In genomic region chr9:137422668-137423000, GRCh38 we compare ENCODE assay signal across 8 cellular contexts. TPM values are rescaled to one million over a fixed set of nuclear protein-coding genes. Genes with fewer than 3 reads are reported as not detected.
DNase-seq lines count a peak whose midpoint lies in the region; ATAC-seq and TF ChIP-seq lines count a peak whose summit lies in the region.

No MANE protein-coding gene starts in this region.

- POLR2A ChIA-PET in Panc1 (lab: Charles Lee) = no interaction called here

- peak overlapping the region; percentile 86 for H3K27ac ChIP-seq in Panc1 (ENCODE audit: low read length)
- peak overlapping the region; percentile 85 for H3K27ac ChIP-seq in colonic mucosa
- H3K27ac ChIP-seq in lower lobe of right lung = peak overlapping the region; percentile 76

- intact Hi-C loops in Panc1 (cut with micrococcal nuclease; ENCODE audit: unreplicated experiment) = loop anchor here (10.0 kb wide), 1 partner anchor 128 kb away; no protein-coding TSS in a partner anchor
- intact Hi-C loops in colonic mucosa (cut with DNase I) = no loop called here
- intact Hi-C loops in lower lobe of right lung (cut with DNase I) = no loop called here

- DNase-seq in activated T-cell treated with anti-CD3 and anti-CD28 coated beads for 48 hours (ENCODE audit: low read depth) (peak; percentile 33), activated T-cell treated with anti-CD3 and anti-CD28 coated beads for 4 hours (no peak), Panc1 (ENCODE audit: low read depth, low spot score) (no peak), colonic mucosa (peak; percentile 59), lower lobe of right lung (peak; percentile 63), type B pancreatic cell (ENCODE audit: extremely low spot score, unreplicated experiment) (no peak)

- TF ChIP-seq CTCF in Panc1 (IDR thresholded peaks at IDR 0.05) (no peak), colonic mucosa (IDR thresholded peaks at IDR 0.05) (no peak), lower lobe of right lung (IDR thresholded peaks at IDR 0.05) (no peak), type B pancreatic cell (conservative IDR thresholded peaks at IDR 0.05) (no peak)

- H3K36me3 ChIP-seq in Panc1 (ENCODE audit: control insufficient read depth, insufficient read depth, low read length) (peaks cover 4% of the 10 kb centered on the region; the same call in 1 of the 2 replicates), colonic mucosa (no peaks in the 10 kb centered on the region), lower lobe of right lung (no peaks in the 10 kb centered on the region)

- H3K4me1 ChIP-seq in Panc1 (ENCODE audit: control insufficient read depth, insufficient read depth, low read length) (peaks cover 6% of the 10 kb centered on the region), colonic mucosa (no peaks in the 10 kb centered on the region), lower lobe of right lung (peaks cover 28% of the 10 kb centered on the region)

- H3K36me3 Mint-ChIP-seq in type B pancreatic cell = no peaks in the 10 kb centered on the region

- ATAC-seq in HG02870 (IDR thresholded peaks at IDR 0.05; ENCODE audit: unreplicated experiment) (peak; percentile 15), Panc1 (peak; percentile 68), lower lobe of right lung (peak; percentile 29 to 69), GM21717 (IDR thresholded peaks at IDR 0.05; ENCODE audit: unreplicated experiment) (no peak)

- CTCF ChIA-PET in Panc1 (lab: Charles Lee) = interaction anchor here (0.6 to 1.4 kb wide), 8 partner anchors 10 to 177 kb away, joined by 4 to 8 read pairs (median 6); partner anchors contain the start of gene NRARP

- no peaks in the 10 kb centered on the region for H3K9me3 Mint-ChIP-seq in type B pancreatic cell

- no peaks in the 10 kb centered on the region for H3K27me3 Mint-ChIP-seq in type B pancreatic cell

- peak overlapping the region; percentile 75 to 79 for H3K4me3 ChIP-seq in Panc1 (ENCODE audit: low read depth in 2 of 2, low read length in 2 of 2)
- H3K4me3 ChIP-seq in colonic mucosa = peak overlapping the region; percentile 98
- H3K4me3 ChIP-seq in lower lobe of right lung = peak overlapping the region; percentile 96

- H3K4me1 Mint-ChIP-seq in type B pancreatic cell (ENCODE audit: unreplicated experiment) = peaks cover 15% of the 10 kb centered on the region

- H3K4me3 Mint-ChIP-seq in type B pancreatic cell = peak overlapping the region; percentile 89

- peak overlapping the region; percentile 90 to 94 for H3K9ac ChIP-seq in colonic mucosa (ENCODE audit: low read depth in 2 of 2, low read length in 2 of 2)

- H3K27me3 ChIP-seq in Panc1 (ENCODE audit: control insufficient read depth, insufficient read depth, low read length) = no peaks in the 10 kb centered on the region
- no peaks in the 10 kb centered on the region for H3K27me3 ChIP-seq in colonic mucosa
- H3K27me3 ChIP-seq in lower lobe of right lung (ENCODE audit: low read depth) = no peaks in the 10 kb centered on the region

- H3K9me3 ChIP-seq in Panc1 (ENCODE audit: control insufficient read depth, insufficient read depth, low read depth, low read length) = no peaks in the 10 kb centered on the region
- H3K9me3 ChIP-seq in colonic mucosa = no peaks in the 10 kb centered on the region
- H3K9me3 ChIP-seq in lower lobe of right lung = no peaks in the 10 kb centered on the region

- in situ Hi-C loops in Panc1 (cut with HindIII; ENCODE audit: low pct_unique_long_range_greater_than_20kb, low sequenced_read_pairs) = no loop called here

- BruUV-seq in Panc1 (replicated peaks; lab: Mats Ljungman, UMichigan) = no TSS peak

- no peak overlapping the region for H3K27ac Mint-ChIP-seq in type B pancreatic cell

RNA-seq across cellular contexts. Expression of gene EXD3, which starts 0.3 kb away (rescaled TPM):
- 9.2 TPM for total RNA-seq in Panc1 (2021; ENCODE audit: unreplicated experiment)
- 14.6 TPM for polyA plus RNA-seq in Panc1 (2012; ENCODE audit: insufficient read length)
- 10 to 100 TPM; 34.9 to 36.4 TPM for total RNA-seq in colonic mucosa
- 25.2 TPM for total RNA-seq in lower lobe of right lung
- 15.5 and 19.5 TPM in 2 replicates for total RNA-seq in type B pancreatic cell (ENCODE audit: low replicate concordance)

RNA-seq across cellular contexts. Expression of gene NOXA1, which starts 0.6 kb away (rescaled TPM):
- total RNA-seq in Panc1 (2021; ENCODE audit: unreplicated experiment) (3.7 TPM), colonic mucosa (10 to 100 TPM; 27.5 to 29.3 TPM), lower lobe of right lung (6.9 TPM), type B pancreatic cell (ENCODE audit: low replicate concordance) (6.4 and 14.3 TPM in 2 replicates)
- polyA plus RNA-seq in Panc1 (2012; ENCODE audit: insufficient read length) = 5.5 TPM

RNA-seq across cellular contexts. Expression of gene ENTPD8, which starts 18.5 kb away (rescaled TPM):
- 3.9 TPM for total RNA-seq in Panc1 (2021; ENCODE audit: unreplicated experiment)
- 4.2 TPM for polyA plus RNA-seq in Panc1 (2012; ENCODE audit: insufficient read length)
- 10 to 100 TPM; 48.3 to 72.0 TPM for total RNA-seq in colonic mucosa
- 0.15 TPM for total RNA-seq in lower lobe of right lung
- 2.1 and 3.5 TPM in 2 replicates for total RNA-seq in type B pancreatic cell (ENCODE audit: low replicate concordance)

RNA-seq across cellular contexts. Expression of gene NSMF, which starts 36.5 kb away (rescaled TPM):
- total RNA-seq in Panc1 (2021; ENCODE audit: unreplicated experiment) (40.0 TPM), colonic mucosa (10 to 100 TPM; 33.7 to 47.8 TPM), lower lobe of right lung (20.7 TPM), type B pancreatic cell (ENCODE audit: low replicate concordance) (51.2 and 67.8 TPM in 2 replicates)
- 53.6 TPM for polyA plus RNA-seq in Panc1 (2012; ENCODE audit: insufficient read length)

Comparison
In these comparisons a context has a peak if more than half of its experiments do, and no peak if none do; other contexts are left out.
1. DNase-seq: peak in activated T-cell treated with anti-CD3 and anti-CD28 coated beads for 48 hours (single experiment), colonic mucosa (single experiment) and lower lobe of right lung (single experiment); none in activated T-cell treated with anti-CD3 and anti-CD28 coated beads for 4 hours (single experiment), Panc1 (single experiment) and type B pancreatic cell (single experiment).
2. RNA of gene ENTPD8, which starts 18.5 kb away (total RNA-seq): 48.3 to 72.0 TPM in colonic mucosa; 3.9 TPM in Panc1 (single experiment), 2.1 to 3.5 TPM in type B pancreatic cell and 0.15 TPM in lower lobe of right lung (single experiment); every median in the first group is over 10 times any median in the second.
3. Peak in every context shown above with its lines, with median percentiles within 50 percentile points of each other: H3K27ac ChIP-seq and H3K4me3 ChIP-seq.